Comparison of ENCODE assay signal across 1 cellular context in genomic region chr5:73480500-73480899, GRCh38.
TF ChIP-seq lines count a peak whose summit lies in the region.

No MANE protein-coding gene starts in this region.

TF ChIP-seq in K562, 482 proteins besides CTCF, POLR2A, EP300 and RAD21 (continued from another document):
- peak; percentile 64 for TF ChIP-seq TFE3 (CRISPR knock-in tag; IDR thresholded peaks at IDR 0.05)
- TF ChIP-seq NFXL1 (CRISPR knock-in tag; IDR thresholded peaks at IDR 0.05): no peak
- no peak for TF ChIP-seq ZNF79 (CRISPR knock-in tag; IDR thresholded peaks at IDR 0.05; ENCODE audit: low read depth)
- no peak for TF ChIP-seq ZNF511 (CRISPR knock-in tag; IDR thresholded peaks at IDR 0.05)
- no peak for TF ChIP-seq ZKSCAN3 (CRISPR knock-in tag; IDR thresholded peaks at IDR 0.05)
- TF ChIP-seq JUND (IDR thresholded peaks at IDR 0.05; ENCODE audit: borderline replicate concordance, low read depth, low read length): no peak
- TF ChIP-seq JUND (tag; IDR thresholded peaks at IDR 0.05; ENCODE audit: borderline replicate concordance, low read depth, low read length): no peak
- no peak for TF ChIP-seq HNRNPLL (IDR thresholded peaks at IDR 0.05; ENCODE audit: low read depth, low read length, poor library complexity, severe bottlenecking)
- TF ChIP-seq ZBED1 (IDR thresholded peaks at IDR 0.05): no peak
